In genomic region chr17:66413564-66414520, GRCh38 we compare ENCODE assay signal across 26 cellular contexts.
A peak's percentile ranks its signal among the peaks of the same experiment; 100 is the strongest.
DNase-seq lines count a peak whose midpoint lies in the region; ATAC-seq, FAIRE-seq and TF ChIP-seq lines count a peak whose summit lies in the region.
"Had no signal": no experiment of that assay in that cellular context is flagged by ENCODE, and none has a peak within 500 bp of the region (broad histone marks: within the 10 kb centered on the region; RNA-seq: fewer than 3 reads in every experiment).

No MANE protein-coding gene starts in this region.

- H3K9me3 ChIP-seq in MM.1S (replicated peaks; ENCODE audit: insufficient read depth, low read length) (no peaks in the 10 kb centered on the region), K562 (replicated peaks; ENCODE audit: control insufficient read depth, insufficient read depth, low read depth, low read length) (no peaks in the 10 kb centered on the region), transverse colon (no peaks in the 10 kb centered on the region)
- H3K9me3 ChIP-seq: left lung, pancreas, right atrium auricular region, upper lobe of left lung had no signal

- H3K4me3 ChIP-seq in MM.1S (ENCODE audit: low read length) (peak overlapping the region; percentile 12; the same call in 1 of the 2 replicates), K562 (no peak overlapping the region), transverse colon (no peak overlapping the region)
- H3K4me3 ChIP-seq: cardiac muscle cell, GM12878, left lung, pancreas, right atrium auricular region, upper lobe of left lung had no signal

- intact Hi-C loops in K562 (cut with micrococcal nuclease) (no loop called here), transverse colon (cut with DNase I; ENCODE audit: low total_unique reads) (loop anchor here (10.0 kb wide), 1 partner anchor 151 kb away; no protein-coding TSS in a partner anchor)

- no peak for TF ChIP-seq RAD21 in K562 (CRISPR knock-in tag; conservative IDR thresholded peaks at IDR 0.05 in 1 of 2, IDR thresholded peaks at IDR 0.05 in 1 of 2)

- H3K4me1 Mint-ChIP-seq in activated naive CD4-positive, alpha-beta T cell treated with anti-CD3 and anti-CD28 coated beads, Interleukin-2, amount 10 ng/mL, durations not matched to agents 7 days and 5 days, result peaks cover 77% of the 10 kb centered on the region

- no peaks in the 10 kb centered on the region for H3K9me1 ChIP-seq in K562 (ENCODE audit: control insufficient read depth, insufficient read depth, low read length)

- no TSS peak for BruUV-seq in K562 (replicated peaks; lab: Mats Ljungman, UMichigan)

- H3K9ac ChIP-seq in MM.1S (ENCODE audit: low read length), result peak overlapping the region; percentile 45
- H3K9ac ChIP-seq in K562 (ENCODE audit: insufficient read depth in 1 of 2, low read depth in 2 of 2, low read length in 2 of 2), result no peak overlapping the region

- H3K27me3 ChIP-seq in MM.1S (replicated peaks; ENCODE audit: insufficient read depth, low read length), result no peaks in the 10 kb centered on the region
- H3K27me3 ChIP-seq in K562 (ENCODE audit: control insufficient read depth in 2 of 2, insufficient read depth in 2 of 2, low read length in 2 of 2), result no peaks in the 10 kb centered on the region
- no peaks in the 10 kb centered on the region for H3K27me3 ChIP-seq in transverse colon
- H3K27me3 ChIP-seq: cardiac muscle cell, left lung, pancreas, right atrium auricular region, upper lobe of left lung had no signal

- CTCF ChIA-PET in activated naive CD4-positive, alpha-beta T cell treated with anti-CD3 and anti-CD28 coated beads, Interleukin-2, amount 10 ng/mL, durations not matched to agents 7 days and 5 days (lab: Charles Lee), result no interaction called here
- CTCF ChIA-PET in K562 (lab: Yijun Ruan, JAX; ENCODE audit: low intra/inter-chr PET ratio), result no interaction called here

- POLR2A ChIA-PET in K562 (lab: Yijun Ruan, JAX), result no interaction called here

- peaks cover 30% of the 10 kb centered on the region for H3F3A ChIP-seq in MM.1S (ENCODE audit: insufficient read depth, low read length)

- H3K27ac ChIP-seq in MM.1S (ENCODE audit: low read length), result peak overlapping the region; percentile 97
- H3K27ac ChIP-seq in K562 (ENCODE audit: extremely low read depth, low read depth, low read length), result no peak overlapping the region
- peak overlapping the region; percentile 54 to 77 (median 69) for H3K27ac ChIP-seq in transverse colon
- H3K27ac ChIP-seq: cardiac muscle cell, left lung, right atrium auricular region, RWPE1, upper lobe of left lung had no signal

- H3K36me3 Mint-ChIP-seq in activated naive CD4-positive, alpha-beta T cell treated with anti-CD3 and anti-CD28 coated beads, Interleukin-2, amount 10 ng/mL, durations not matched to agents 7 days and 5 days, result peaks cover 25% of the 10 kb centered on the region
- peaks cover 0 to 19% of the 10 kb centered on the region in 2 donors for H3K36me3 Mint-ChIP-seq in activated naive CD4-positive, alpha-beta T cell treated with anti-CD3 and anti-CD28 coated beads, Interleukin-2, amount 50 U/mL, for 72 hours
- H3K36me3 Mint-ChIP-seq: natural killer cell treated with Interleukin-12 subunit alpha and Interleukin-12 subunit beta and Interleukin-15 and Interleukin-18, amount 100 ng/mL, for 72 hours had no signal

- H3K4me3 Mint-ChIP-seq in activated naive CD4-positive, alpha-beta T cell treated with anti-CD3 and anti-CD28 coated beads, Interleukin-2, amount 10 ng/mL, durations not matched to agents 7 days and 5 days, result no peak overlapping the region
- H3K4me3 Mint-ChIP-seq: H9; natural killer cell treated with Interleukin-12 subunit alpha and Interleukin-12 subunit beta and Interleukin-15 and Interleukin-18, amount 100 ng/mL, for 72 hours had no signal

- no peaks in the 10 kb centered on the region for H3K9me2 ChIP-seq in MM.1S (replicated peaks; ENCODE audit: insufficient read depth, low read length)

- H3K27me3 Mint-ChIP-seq in activated naive CD4-positive, alpha-beta T cell treated with anti-CD3 and anti-CD28 coated beads, Interleukin-2, amount 10 ng/mL, durations not matched to agents 7 days and 5 days, result no peaks in the 10 kb centered on the region
- H3K27me3 Mint-ChIP-seq: CD4-positive, alpha-beta memory T cell; natural killer cell treated with Interleukin-12 subunit alpha and Interleukin-12 subunit beta and Interleukin-15 and Interleukin-18, amount 100 ng/mL, for 72 hours had no signal

- no peak for TF ChIP-seq POLR2A in K562 (conservative IDR thresholded peaks at IDR 0.05)
- no peak for TF ChIP-seq POLR2A in transverse colon (IDR thresholded peaks at IDR 0.05)

- H3K79me2 ChIP-seq in MM.1S (ENCODE audit: low read length) (peaks cover 52% of the 10 kb centered on the region), K562 (ENCODE audit: control insufficient read depth, insufficient read depth, low read length) (peaks cover 15% of the 10 kb centered on the region; the same call in 1 of the 3 replicates)

- H3K4me1 ChIP-seq in MM.1S (ENCODE audit: low read length) (peaks cover 33% of the 10 kb centered on the region), K562 (replicated peaks in 1 of 2; ENCODE audit: control insufficient read depth in 2 of 2, insufficient read depth in 2 of 2, low read length in 2 of 2) (peaks cover 6 to 9% of the 10 kb centered on the region in 2 experiments; a peak in 3 of 5 replicates), transverse colon (peaks cover 11 to 43% (median 27%) of the 10 kb centered on the region in 4 donors)
- H3K4me1 ChIP-seq: left lung, right atrium auricular region, upper lobe of left lung had no signal

- TF ChIP-seq CTCF in MM.1S (IDR thresholded peaks at IDR 0.05; ENCODE audit: low read length) (no peak), K562 (IDR thresholded peaks at IDR 0.05 in 2 of 3, conservative IDR thresholded peaks at IDR 0.05 in 1 of 3; ENCODE audit: insufficient read depth in 2 of 3, low read depth in 1 of 3, low read length in 3 of 3) (no peak), transverse colon (IDR thresholded peaks at IDR 0.05) (no peak)

- TF ChIP-seq EP300 in K562 (IDR thresholded peaks at IDR 0.05; ENCODE audit: low read length) (no peak), transverse colon (IDR thresholded peaks at IDR 0.05; ENCODE audit: low read depth) (no peak)

- no peaks in the 10 kb centered on the region for H3K36me3 ChIP-seq in MM.1S (replicated peaks; ENCODE audit: insufficient read depth, low read length)
- H3K36me3 ChIP-seq in K562 (ENCODE audit: control insufficient read depth, insufficient read depth, low read length), result no peaks in the 10 kb centered on the region
- H3K36me3 ChIP-seq in transverse colon, result no peaks in the 10 kb centered on the region
- H3K36me3 ChIP-seq: cardiac muscle cell, left lung, pancreas, right atrium auricular region, upper lobe of left lung had no signal

- peaks cover 8% of the 10 kb centered on the region for H3K9me3 Mint-ChIP-seq in activated naive CD4-positive, alpha-beta T cell treated with anti-CD3 and anti-CD28 coated beads, Interleukin-2, amount 10 ng/mL, durations not matched to agents 7 days and 5 days
- peaks cover 0 to 10% of the 10 kb centered on the region in 2 donors for H3K9me3 Mint-ChIP-seq in activated naive CD4-positive, alpha-beta T cell treated with anti-CD3 and anti-CD28 coated beads, Interleukin-2, amount 50 U/mL, for 72 hours
- H3K9me3 Mint-ChIP-seq: CD4-positive, alpha-beta memory T cell; H9; natural killer cell treated with Interleukin-12 subunit alpha and Interleukin-12 subunit beta and Interleukin-15 and Interleukin-18, amount 100 ng/mL, for 72 hours had no signal

- DNase-seq in activated naive CD4-positive, alpha-beta T cell treated with anti-CD3 and anti-CD28 coated beads, Interleukin-2, amount 10 ng/mL, durations not matched to agents 7 days and 5 days, result no peak
- DNase-seq in activated naive CD4-positive, alpha-beta T cell treated with anti-CD3 and anti-CD28 coated beads, Interleukin-2, amount 50 U/mL, for 72 hours (ENCODE audit: low spot score in 2 of 2), result no peak
- DNase-seq in MM.1S (peak; percentile 46), K562 (ENCODE audit: extremely low read depth in 1 of 4, low spot score in 3 of 4) (peak in 1 of 4 experiments; percentile 12), transverse colon (no peak)
- DNase-seq: activated CD4-positive, CD25-positive, alpha-beta regulatory T cell treated with anti-CD3 and anti-CD28 coated beads, Interleukin-2, amount 50 U/mL, for 72 hours; activated gamma-delta T cell; anterior cingulate cortex; CD4-positive, alpha-beta memory T cell; DMS79 treated with DMSO at 0.1 percent for 48 hours; glutamatergic neuron; H9; KG1; left lung; MV-4-11; NCI-H1694; pancreas; upper lobe of left lung had no signal

- H2AFZ ChIP-seq in MM.1S (ENCODE audit: low read length) (peak overlapping the region; percentile 44), K562 (ENCODE audit: low read depth, low read length) (no peak overlapping the region)

- in situ Hi-C loops in K562 (cut with MboI), result no loop called here
- in situ Hi-C loops in transverse colon (cut with MboI; ENCODE audit: low pct_ligation_motif_present in 1 of 4, low pct_unique_long_range_greater_than_20kb in 1 of 4, low sequenced_read_pairs in 3 of 4), result no loop called here

- FAIRE-seq in K562 (lab: Jason Lieb, UNC), result no peak
- FAIRE-seq: GM12878, pancreas had no signal

- 45% methylated on average over 12 of the region's 13 CpGs for WGBS in K562 (ENCODE audit: insufficient coverage, low coverage, missing lambda C conversion rate)
- 68 to 71% methylated on average over 6 to 13 of the region's 13 CpGs for WGBS in transverse colon (ENCODE audit: low coverage in 1 of 2), 2 donors

- H3K4me2 ChIP-seq in MM.1S (ENCODE audit: low read depth, low read length) (peak overlapping the region; percentile 70), K562 (ENCODE audit: insufficient read depth, low read length) (no peak overlapping the region)

- no peak for ATAC-seq in activated naive CD4-positive, alpha-beta T cell treated with anti-CD3 and anti-CD28 coated beads, Interleukin-2, amount 50 U/mL, for 72 hours
- ATAC-seq in K562, result peak; percentile 44; the same call in 1 of the 3 replicates
- ATAC-seq in HG03439 (IDR thresholded peaks at IDR 0.05; ENCODE audit: unreplicated experiment), result no peak
- no peak for ATAC-seq in GM19328 (IDR thresholded peaks at IDR 0.05; ENCODE audit: unreplicated experiment)
- ATAC-seq: left lung; natural killer cell treated with Interleukin-12 subunit alpha and Interleukin-12 subunit beta and Interleukin-15 and Interleukin-18, amount 100 ng/mL, for 72 hours; SK-N-SH treated with all-trans-retinoic acid at 6 μM for 48 hours had no signal

- peak overlapping the region; percentile 70 for H3K27ac Mint-ChIP-seq in activated naive CD4-positive, alpha-beta T cell treated with anti-CD3 and anti-CD28 coated beads, Interleukin-2, amount 10 ng/mL, durations not matched to agents 7 days and 5 days
- H3K27ac Mint-ChIP-seq in activated naive CD4-positive, alpha-beta T cell treated with anti-CD3 and anti-CD28 coated beads, Interleukin-2, amount 50 U/mL, for 72 hours, result peak overlapping the region in 1 of 2 donors; percentile 79

- H4K20me1 ChIP-seq in MM.1S (ENCODE audit: insufficient read depth, low read length) (no peaks in the 10 kb centered on the region), K562 (replicated peaks; ENCODE audit: control insufficient read depth, insufficient read depth, low read length) (peaks cover 5% of the 10 kb centered on the region; the same call in 1 of the 2 replicates)

TF ChIP-seq in K562, 482 proteins besides CTCF, POLR2A, EP300 and RAD21 (continues in another document):
- TF ChIP-seq SAFB (IDR thresholded peaks at IDR 0.05; ENCODE audit: borderline replicate concordance, low read depth, low read length) (no peak), ZNF224 (CRISPR knock-in tag; IDR thresholded peaks at IDR 0.05) (no peak), ZFX (CRISPR knock-in tag; IDR thresholded peaks at IDR 0.05) (no peak)
